28 cellular contexts compared by ENCODE assay signal in genomic region chr6:169201985-169202384, GRCh38. TPM values are rescaled to one million over a fixed set of nuclear protein-coding genes. Genes with fewer than 3 reads are reported as not detected.
"Had no signal": no experiment of that assay in that cellular context is flagged by ENCODE, and none has a peak within 500 bp of the region (broad histone marks: within the 10 kb centered on the region; RNA-seq: fewer than 3 reads in every experiment).

No MANE protein-coding gene starts in this region.

- H3K27ac Mint-ChIP-seq: dendritic cell treated with granulocyte-macrophage colony-stimulating factor and Interleukin-4, amounts not matched to agents 40 ng/mL and 50 ng/mL, for 4 days; effector memory CD8-positive, alpha-beta T cell; endodermal cell had no signal

- H3K27me3 Mint-ChIP-seq: dendritic cell treated with granulocyte-macrophage colony-stimulating factor and Interleukin-4, amounts not matched to agents 40 ng/mL and 50 ng/mL, for 4 days had no signal

- FAIRE-seq: endometrium, kidney had no signal

- H3K4me3 Mint-ChIP-seq: dendritic cell treated with granulocyte-macrophage colony-stimulating factor and Interleukin-4, amounts not matched to agents 40 ng/mL and 50 ng/mL, for 4 days; effector memory CD8-positive, alpha-beta T cell; endodermal cell had no signal

- ATAC-seq: effector memory CD8-positive, alpha-beta T cell; esophagus mucosa; gastrocnemius medialis; heart right ventricle; left lung; left ventricle myocardium superior; lower lobe of right lung had no signal

- H3K36me3 ChIP-seq: colonic mucosa, esophagus squamous epithelium, gastrocnemius medialis, heart right ventricle, left lung, lower lobe of right lung had no signal

- DNase-seq: cerebellar nuclear complex; colonic mucosa; cortex of kidney; effector CD8-positive, alpha-beta T cell; effector memory CD8-positive, alpha-beta T cell; endodermal cell; erythroblast; esophagus squamous epithelium; foreskin fibroblast; foreskin melanocyte; gastrocnemius medialis; glutamatergic neuron; head of caudate nucleus; heart right ventricle; hippocampal formation; islet precursor cell; kidney; kidney glomerular epithelial cell; left lung; left ventricle myocardium superior; lower lobe of right lung; mesenchymal stem cell; midbrain had no signal

- H3K4me1 ChIP-seq: colonic mucosa, gastrocnemius medialis, heart right ventricle, left lung, lower lobe of right lung had no signal

- H3K9me3 ChIP-seq: colonic mucosa, esophagus squamous epithelium, gastrocnemius medialis had no signal

- H3K4me3 ChIP-seq: colonic mucosa, esophagus squamous epithelium, gastrocnemius medialis, heart right ventricle, left lung, lower lobe of right lung had no signal

- H3K27me3 ChIP-seq: colonic mucosa, esophagus squamous epithelium, gastrocnemius medialis, heart right ventricle, left lung had no signal

- H3K9me3 Mint-ChIP-seq: effector memory CD8-positive, alpha-beta T cell had no signal

- H3K4me1 Mint-ChIP-seq: endodermal cell had no signal

- H3K27ac ChIP-seq: colonic mucosa, epithelial cell of prostate, esophagus squamous epithelium, gastrocnemius medialis, heart right ventricle, left lung, lower lobe of right lung had no signal

RNA-seq across cellular contexts. Expression of gene THBS2, which starts 51.7 kb away (rescaled TPM):
- total RNA-seq: dermis microvascular lymphatic vessel endothelial cell had no signal
